ENCODE assay signal across 14 cellular contexts in genomic region chr3:179020112-179020511, GRCh38. TPM values are rescaled to one million over a fixed set of nuclear protein-coding genes. Genes with fewer than 3 reads are reported as not detected.
A peak's percentile ranks its signal among the peaks of the same experiment; 100 is the strongest.
DNase-seq lines count a peak whose midpoint lies in the region; ATAC-seq, FAIRE-seq and TF ChIP-seq lines count a peak whose summit lies in the region.
"Had no signal": no experiment of that assay in that cellular context is flagged by ENCODE, and none has a peak within 500 bp of the region (broad histone marks: within the 10 kb centered on the region; RNA-seq: fewer than 3 reads in every experiment).

No MANE protein-coding gene starts in this region.

- H3K4me3 ChIP-seq in BLaER1 treated with 17β-estradiol and CSF1 and Interleukin-3, amounts not matched to agents 10 nM and 100 nM: 0 out of 20 replicates have a peak overlapping the region, but pooled peaks of 1 of the 10 experiments have one; percentile 4
- H3K4me3 ChIP-seq in LNCaP clone FGC (ENCODE audit: low read depth, low read length) (no peak overlapping the region), choroid plexus epithelial cell (ENCODE audit: low read depth, low read length) (no peak overlapping the region)
- H3K4me3 ChIP-seq: body of pancreas had no signal

- H3K27me3 ChIP-seq in BLaER1 treated with 17β-estradiol and CSF1 and Interleukin-3, amounts not matched to agents 10 nM and 100 nM: no peaks in the 10 kb centered on the region
- H3K27me3 ChIP-seq: body of pancreas had no signal

- peaks cover 33 to 73% (median 59%) of the 10 kb centered on the region in 10 experiments for H3K4me1 ChIP-seq in BLaER1 treated with 17β-estradiol and CSF1 and Interleukin-3, amounts not matched to agents 10 nM and 100 nM

- H3K9me3 ChIP-seq in BLaER1 treated with 17β-estradiol and CSF1 and Interleukin-3, amounts not matched to agents 10 nM and 100 nM (replicated peaks in 1 of 11): no peaks in the 10 kb centered on the region; a peak in 1 of 22 replicates
- H3K9me3 ChIP-seq: body of pancreas had no signal

- H4K20me1 ChIP-seq in BLaER1 treated with 17β-estradiol and CSF1 and Interleukin-3, amounts not matched to agents 10 nM and 100 nM: peaks cover 0 to 25% (median 0%) of the 10 kb centered on the region in 11 experiments; a peak in 2 of 22 replicates

- peak overlapping the region; percentile 32 to 84 (median 57) for H3K4me2 ChIP-seq in BLaER1 treated with 17β-estradiol and CSF1 and Interleukin-3, amounts not matched to agents 10 nM and 100 nM

- TF ChIP-seq CTCF in LNCaP clone FGC (IDR thresholded peaks at IDR 0.05; ENCODE audit: control insufficient read depth, extremely low read depth, insufficient read depth) (no peak), choroid plexus epithelial cell (conservative IDR thresholded peaks at IDR 0.05; ENCODE audit: low read depth, low read length) (no peak)

- peaks cover 12 to 45% (median 14%) of the 10 kb centered on the region in 11 experiments for H3K36me3 ChIP-seq in BLaER1 treated with 17β-estradiol and CSF1 and Interleukin-3, amounts not matched to agents 10 nM and 100 nM

- FAIRE-seq in urothelium cell line (lab: Jason Lieb, UNC): no peak
- FAIRE-seq: keratinocyte had no signal

- no peak for ATAC-seq in GM19455 (IDR thresholded peaks at IDR 0.05; ENCODE audit: unreplicated experiment)
- ATAC-seq: body of pancreas had no signal

- DNase-seq in LNCaP clone FGC (ENCODE audit: low read depth) (peak; percentile 72), choroid plexus epithelial cell (ENCODE audit: low read depth) (peak; percentile 64), lung microvascular endothelial cell (ENCODE audit: low read depth in 2 of 2) (peak; percentile 49 to 85), inferior parietal cortex (ENCODE audit: extremely low spot score) (no peak), DMS114 treated with DMSO at 0.1 percent for 48 hours (lab: John Stamatoyannopoulos, UW; ENCODE audit: unreplicated experiment) (no peak), urothelium cell line (ENCODE audit: low spot score) (no peak)
- DNase-seq: body of pancreas; CD4-positive, CD25-positive, alpha-beta regulatory T cell; NCI-H1417 treated with DMSO at 0.1 percent for 48 hours; occipital lobe; stimulated activated CD4-positive, alpha-beta T cell treated with anti-CD3 and anti-CD28 coated beads, Interleukin-4, amount 100 ng/mL, for 4 hours had no signal

- H3K9ac ChIP-seq in BLaER1 treated with 17β-estradiol and CSF1 and Interleukin-3, amounts not matched to agents 10 nM and 100 nM: peak overlapping the region in 5 of 11 experiments; percentile 8 to 33 (median 22); a peak in 7 of 22 replicates

- peak overlapping the region in 8 of 11 experiments; percentile 0 to 41 (median 20); a peak in 7 of 22 replicates for H3K27ac ChIP-seq in BLaER1 treated with 17β-estradiol and CSF1 and Interleukin-3, amounts not matched to agents 10 nM and 100 nM
- H3K27ac ChIP-seq: body of pancreas had no signal

RNA-seq across cellular contexts. Expression of gene ZMAT3, which starts 51.5 kb away (rescaled TPM):
- total RNA-seq in lung microvascular endothelial cell: 18.7 and 22.2 TPM in 2 replicates

Comparison
In these comparisons a context has a peak if more than half of its experiments do, and no peak if none do; other contexts are left out.
1. DNase-seq: peak in LNCaP clone FGC (single experiment), choroid plexus epithelial cell (single experiment) and lung microvascular endothelial cell (2 of 2); none in inferior parietal cortex (single experiment), DMS114 treated with DMSO at 0.1 percent for 48 hours (single experiment) and urothelium cell line (single experiment).